Comparison of ENCODE assay signal across 1 cellular context in the genomic region with DNA sequence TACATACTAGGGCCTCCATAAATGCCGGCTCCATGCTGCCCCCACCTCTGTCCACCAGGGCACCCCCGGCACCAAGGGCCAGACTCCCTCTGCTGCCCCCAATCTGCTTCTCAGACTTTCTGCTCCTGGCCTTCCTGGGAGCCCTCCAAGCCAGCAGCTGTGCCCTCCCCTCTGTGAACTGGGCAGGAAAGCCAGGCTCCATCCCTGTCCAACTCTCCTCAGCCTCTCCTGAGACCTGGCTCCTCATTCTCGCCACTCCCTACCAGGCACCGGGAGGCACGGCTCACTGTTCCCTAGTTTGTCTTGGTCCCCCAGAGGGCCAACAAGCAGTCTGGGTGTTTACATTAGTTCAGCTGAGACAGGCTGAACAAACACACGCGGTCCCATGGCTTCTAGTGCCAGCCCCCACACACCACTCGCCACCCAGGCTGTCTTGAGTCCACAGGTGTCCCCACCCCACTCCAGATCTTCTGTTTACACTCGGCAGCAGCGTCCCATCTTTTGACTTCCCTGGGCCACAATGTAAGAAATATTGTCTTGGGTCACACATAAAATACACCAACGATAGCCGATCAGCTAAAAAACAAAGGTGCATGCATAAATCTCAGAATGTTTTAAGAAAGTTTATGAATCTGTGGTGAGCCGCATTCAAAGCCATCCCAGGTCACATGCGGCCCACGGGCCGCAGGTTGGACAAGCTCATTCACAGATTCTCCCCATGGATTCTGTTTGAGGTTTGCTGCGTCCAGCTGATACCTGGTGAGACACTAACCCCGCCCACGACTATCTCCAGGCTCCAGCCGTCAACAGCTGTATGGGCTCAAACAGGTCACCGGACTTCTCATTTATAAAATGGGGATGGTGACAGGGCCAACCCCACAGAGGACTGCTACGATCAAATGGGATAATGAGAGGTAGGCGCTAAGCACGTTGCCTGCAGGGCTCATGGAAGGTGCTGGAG.
TF ChIP-seq lines count a peak whose summit lies in the region.

No MANE protein-coding gene starts in this region.

TF ChIP-seq in K562, 482 proteins besides CTCF, POLR2A, EP300 and RAD21 (continued from another document):
- TF ChIP-seq, protein P1, sequence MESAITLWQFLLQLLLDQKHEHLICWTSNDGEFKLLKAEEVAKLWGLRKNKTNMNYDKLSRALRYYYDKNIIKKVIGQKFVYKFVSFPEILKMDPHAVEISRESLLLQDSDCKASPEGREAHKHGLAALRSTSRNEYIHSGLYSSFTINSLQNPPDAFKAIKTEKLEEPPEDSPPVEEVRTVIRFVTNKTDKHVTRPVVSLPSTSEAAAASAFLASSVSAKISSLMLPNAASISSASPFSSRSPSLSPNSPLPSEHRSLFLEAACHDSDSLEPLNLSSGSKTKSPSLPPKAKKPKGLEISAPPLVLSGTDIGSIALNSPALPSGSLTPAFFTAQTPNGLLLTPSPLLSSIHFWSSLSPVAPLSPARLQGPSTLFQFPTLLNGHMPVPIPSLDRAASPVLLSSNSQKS (CRISPR knock-in tag; IDR thresholded peaks at IDR 0.05): no peak
- TF ChIP-seq POLR3A (IDR thresholded peaks at IDR 0.05; ENCODE audit: borderline replicate concordance, extremely low read depth, insufficient read depth, insufficient read length) (no peak), ZNF766 (CRISPR knock-in tag; conservative IDR thresholded peaks at IDR 0.05) (peak; percentile 67; the same call in 1 of the 2 replicates), THRAP3 (IDR thresholded peaks at IDR 0.05; ENCODE audit: borderline replicate concordance) (no peak), GABPA (tag; conservative IDR thresholded peaks at IDR 0.05; ENCODE audit: low read depth) (no peak), ZNF785 (CRISPR knock-in tag; IDR thresholded peaks at IDR 0.05) (no peak), SRSF3 (IDR thresholded peaks at IDR 0.05; ENCODE audit: insufficient read depth, low read length) (no peak), PHF20 (IDR thresholded peaks at IDR 0.05; ENCODE audit: partially characterized antibody) (no peak), HDAC8 (tag; IDR thresholded peaks at IDR 0.05) (no peak), NBN (IDR thresholded peaks at IDR 0.05; ENCODE audit: low read depth) (0 out of 2 replicates have a peak, but pooled peaks have one; percentile 59), KAT2B (IDR thresholded peaks at IDR 0.05; ENCODE audit: low read depth, low read length) (no peak), MXI1 (IDR thresholded peaks at IDR 0.05; ENCODE audit: low read depth, low read length) (0 out of 2 replicates have a peak, but pooled peaks have one; percentile 66), U2AF2 (optimal IDR thresholded peaks at IDR 0.05; ENCODE audit: low read depth, low read length) (no peak), CHD2 (IDR thresholded peaks at IDR 0.05; ENCODE audit: low read depth, low read length) (no peak), LCOR (CRISPR knock-in tag; IDR thresholded peaks at IDR 0.05) (peak; percentile 67; the same call in 1 of the 2 replicates)
- TF ChIP-seq, protein P2, sequence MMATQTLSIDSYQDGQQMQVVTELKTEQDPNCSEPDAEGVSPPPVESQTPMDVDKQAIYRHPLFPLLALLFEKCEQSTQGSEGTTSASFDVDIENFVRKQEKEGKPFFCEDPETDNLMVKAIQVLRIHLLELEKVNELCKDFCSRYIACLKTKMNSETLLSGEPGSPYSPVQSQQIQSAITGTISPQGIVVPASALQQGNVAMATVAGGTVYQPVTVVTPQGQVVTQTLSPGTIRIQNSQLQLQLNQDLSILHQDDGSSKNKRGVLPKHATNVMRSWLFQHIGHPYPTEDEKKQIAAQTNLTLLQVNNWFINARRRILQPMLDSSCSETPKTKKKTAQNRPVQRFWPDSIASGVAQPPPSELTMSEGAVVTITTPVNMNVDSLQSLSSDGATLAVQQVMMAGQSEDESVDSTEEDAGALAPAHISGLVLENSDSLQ (IDR thresholded peaks at IDR 0.05): peak; percentile 88
- TF ChIP-seq, protein P3, sequence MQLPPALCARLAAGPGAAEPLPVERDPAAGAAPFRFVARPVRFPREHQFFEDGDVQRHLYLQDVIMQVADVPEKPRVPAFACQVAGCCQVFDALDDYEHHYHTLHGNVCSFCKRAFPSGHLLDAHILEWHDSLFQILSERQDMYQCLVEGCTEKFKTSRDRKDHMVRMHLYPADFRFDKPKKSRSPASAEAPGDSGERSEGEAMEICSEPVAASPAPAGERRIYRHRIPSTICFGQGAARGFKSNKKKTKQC (CRISPR knock-in tag; IDR thresholded peaks at IDR 0.05): no peak
- TF ChIP-seq, protein P4, sequence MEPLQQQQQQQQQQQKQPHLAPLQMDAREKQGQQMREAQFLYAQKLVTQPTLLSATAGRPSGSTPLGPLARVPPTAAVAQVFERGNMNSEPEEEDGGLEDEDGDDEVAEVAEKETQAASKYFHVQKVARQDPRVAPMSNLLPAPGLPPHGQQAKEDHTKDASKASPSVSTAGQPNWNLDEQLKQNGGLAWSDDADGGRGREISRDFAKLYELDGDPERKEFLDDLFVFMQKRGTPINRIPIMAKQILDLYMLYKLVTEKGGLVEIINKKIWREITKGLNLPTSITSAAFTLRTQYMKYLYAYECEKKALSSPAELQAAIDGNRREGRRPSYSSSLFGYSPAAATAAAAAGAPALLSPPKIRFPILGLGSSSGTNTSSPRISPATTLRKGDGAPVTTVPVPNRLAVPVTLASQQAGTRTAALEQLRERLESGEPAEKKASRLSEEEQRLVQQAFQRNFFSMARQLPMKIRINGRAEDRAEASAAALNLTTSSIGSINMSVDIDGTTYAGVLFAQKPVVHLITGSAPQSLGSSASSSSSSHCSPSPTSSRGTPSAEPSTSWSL (CRISPR knock-in tag; IDR thresholded peaks at IDR 0.05; ENCODE audit: borderline replicate concordance): no peak
- TF ChIP-seq, protein P5, sequence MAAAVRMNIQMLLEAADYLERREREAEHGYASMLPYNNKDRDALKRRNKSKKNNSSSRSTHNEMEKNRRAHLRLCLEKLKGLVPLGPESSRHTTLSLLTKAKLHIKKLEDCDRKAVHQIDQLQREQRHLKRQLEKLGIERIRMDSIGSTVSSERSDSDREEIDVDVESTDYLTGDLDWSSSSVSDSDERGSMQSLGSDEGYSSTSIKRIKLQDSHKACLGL (CRISPR knock-in tag; IDR thresholded peaks at IDR 0.05; ENCODE audit: borderline replicate concordance, poor library complexity, severe bottlenecking): no peak
- TF ChIP-seq, protein P6, sequence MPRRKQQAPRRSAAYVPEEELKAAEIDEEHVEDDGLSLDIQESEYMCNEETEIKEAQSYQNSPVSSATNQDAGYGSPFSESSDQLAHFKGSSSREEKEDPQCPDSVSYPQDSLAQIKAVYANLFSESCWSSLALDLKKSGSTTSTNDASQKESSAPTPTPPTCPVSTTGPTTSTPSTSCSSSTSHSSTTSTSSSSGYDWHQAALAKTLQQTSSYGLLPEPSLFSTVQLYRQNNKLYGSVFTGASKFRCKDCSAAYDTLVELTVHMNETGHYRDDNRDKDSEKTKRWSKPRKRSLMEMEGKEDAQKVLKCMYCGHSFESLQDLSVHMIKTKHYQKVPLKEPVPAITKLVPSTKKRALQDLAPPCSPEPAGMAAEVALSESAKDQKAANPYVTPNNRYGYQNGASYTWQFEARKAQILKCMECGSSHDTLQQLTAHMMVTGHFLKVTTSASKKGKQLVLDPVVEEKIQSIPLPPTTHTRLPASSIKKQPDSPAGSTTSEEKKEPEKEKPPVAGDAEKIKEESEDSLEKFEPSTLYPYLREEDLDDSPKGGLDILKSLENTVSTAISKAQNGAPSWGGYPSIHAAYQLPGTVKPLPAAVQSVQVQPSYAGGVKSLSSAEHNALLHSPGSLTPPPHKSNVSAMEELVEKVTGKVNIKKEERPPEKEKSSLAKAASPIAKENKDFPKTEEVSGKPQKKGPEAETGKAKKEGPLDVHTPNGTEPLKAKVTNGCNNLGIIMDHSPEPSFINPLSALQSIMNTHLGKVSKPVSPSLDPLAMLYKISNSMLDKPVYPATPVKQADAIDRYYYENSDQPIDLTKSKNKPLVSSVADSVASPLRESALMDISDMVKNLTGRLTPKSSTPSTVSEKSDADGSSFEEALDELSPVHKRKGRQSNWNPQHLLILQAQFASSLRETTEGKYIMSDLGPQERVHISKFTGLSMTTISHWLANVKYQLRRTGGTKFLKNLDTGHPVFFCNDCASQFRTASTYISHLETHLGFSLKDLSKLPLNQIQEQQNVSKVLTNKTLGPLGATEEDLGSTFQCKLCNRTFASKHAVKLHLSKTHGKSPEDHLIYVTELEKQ (CRISPR knock-in tag; IDR thresholded peaks at IDR 0.05): no peak
- TF ChIP-seq, protein P7, sequence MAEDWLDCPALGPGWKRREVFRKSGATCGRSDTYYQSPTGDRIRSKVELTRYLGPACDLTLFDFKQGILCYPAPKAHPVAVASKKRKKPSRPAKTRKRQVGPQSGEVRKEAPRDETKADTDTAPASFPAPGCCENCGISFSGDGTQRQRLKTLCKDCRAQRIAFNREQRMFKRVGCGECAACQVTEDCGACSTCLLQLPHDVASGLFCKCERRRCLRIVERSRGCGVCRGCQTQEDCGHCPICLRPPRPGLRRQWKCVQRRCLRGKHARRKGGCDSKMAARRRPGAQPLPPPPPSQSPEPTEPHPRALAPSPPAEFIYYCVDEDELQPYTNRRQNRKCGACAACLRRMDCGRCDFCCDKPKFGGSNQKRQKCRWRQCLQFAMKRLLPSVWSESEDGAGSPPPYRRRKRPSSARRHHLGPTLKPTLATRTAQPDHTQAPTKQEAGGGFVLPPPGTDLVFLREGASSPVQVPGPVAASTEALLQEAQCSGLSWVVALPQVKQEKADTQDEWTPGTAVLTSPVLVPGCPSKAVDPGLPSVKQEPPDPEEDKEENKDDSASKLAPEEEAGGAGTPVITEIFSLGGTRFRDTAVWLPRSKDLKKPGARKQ (CRISPR knock-in tag; IDR thresholded peaks at IDR 0.05): no peak
TF ChIP-seq in K562: peak in this region for 132.
